Comparison of ENCODE assay signal across 15 cellular contexts in genomic region chr7:131723926-131724325, GRCh38.
DNase-seq lines count a peak whose midpoint lies in the region; ATAC-seq and TF ChIP-seq lines count a peak whose summit lies in the region.
"Had no signal": no experiment of that assay in that cellular context is flagged by ENCODE, and none has a peak within 500 bp of the region (broad histone marks: within the 10 kb centered on the region; RNA-seq: fewer than 3 reads in every experiment).

No MANE protein-coding gene starts in this region.

- no peaks in the 10 kb centered on the region for H4K20me1 ChIP-seq in GM23248 (ENCODE audit: insufficient read depth)
- H4K20me1 ChIP-seq in hepatocyte (ENCODE audit: insufficient read depth, poor library complexity, severe bottlenecking), result no peaks in the 10 kb centered on the region

- H3K4me3 ChIP-seq in GM23248, result no peak overlapping the region
- H3K4me3 ChIP-seq in hepatocyte, result no peak overlapping the region

- H3K27ac ChIP-seq in GM23248, result no peak overlapping the region
- H3K27ac ChIP-seq in hepatocyte, result no peak overlapping the region

- H3K4me2 ChIP-seq in GM23248 (ENCODE audit: unreplicated experiment) (no peak overlapping the region), hepatocyte (no peak overlapping the region)

- H3K79me2 ChIP-seq in GM23248 (ENCODE audit: insufficient read depth) (no peaks in the 10 kb centered on the region), hepatocyte (no peaks in the 10 kb centered on the region)

- H3K9me2 ChIP-seq in GM23248 (ENCODE audit: insufficient read depth) (no peaks in the 10 kb centered on the region), hepatocyte (replicated peaks; ENCODE audit: insufficient read depth) (no peaks in the 10 kb centered on the region)

- no peak overlapping the region for H3K9ac ChIP-seq in GM23248

- H3K27me3 ChIP-seq in GM23248 (replicated peaks; ENCODE audit: insufficient read depth), result no peaks in the 10 kb centered on the region
- no peaks in the 10 kb centered on the region for H3K27me3 ChIP-seq in hepatocyte

- DNase-seq in A172 (ENCODE audit: low spot score) (peak; percentile 54), GM23248 (peak; percentile 28), SK-MEL-5 (ENCODE audit: low read depth, low spot score) (peak; percentile 49), hepatocyte (ENCODE audit: low spot score) (peak; percentile 40), anterior cingulate cortex (lab: John Stamatoyannopoulos, UW) (no peak), COLO829 (ENCODE audit: low spot score) (no peak)
- no peak for DNase-seq in activated CD4-positive, alpha-beta T cell treated with anti-CD3 and anti-CD28 coated beads, Interleukin-2, amount 50 U/mL, for 48 hours
- DNase-seq: activated CD8-positive, alpha-beta T cell treated with anti-CD3 and anti-CD28 coated beads for 36 hours; GOT3; midbrain; NCI-H446 treated with DMSO at 0.1 percent for 48 hours; OCI-M1; small intestine; stimulated activated naive CD4-positive, alpha-beta T cell had no signal

- H3K9me3 ChIP-seq in GM23248 (ENCODE audit: low read depth) (no peaks in the 10 kb centered on the region), hepatocyte (ENCODE audit: low read depth) (no peaks in the 10 kb centered on the region)

- no peaks in the 10 kb centered on the region for H3F3A ChIP-seq in GM23248 (ENCODE audit: insufficient read depth)

- ATAC-seq in GM18517 (IDR thresholded peaks at IDR 0.05; ENCODE audit: unreplicated experiment), result no peak
- ATAC-seq: activated CD8-positive, alpha-beta T cell treated with anti-CD3 and anti-CD28 coated beads for 36 hours had no signal

- H3K4me1 ChIP-seq in GM23248 (ENCODE audit: insufficient read depth) (no peaks in the 10 kb centered on the region), hepatocyte (ENCODE audit: insufficient read depth) (no peaks in the 10 kb centered on the region)

- no peak for TF ChIP-seq CTCF in hepatocyte (IDR thresholded peaks at IDR 0.05; ENCODE audit: poor library complexity)

- in situ Hi-C loops in GM23248 (cut with MboI) (no loop called here), SK-MEL-5 (cut with HindIII; ENCODE audit: low pct_unique_long_range_greater_than_20kb, low sequenced_read_pairs) (no loop called here)

- H2AFZ ChIP-seq in GM23248 (no peak overlapping the region), hepatocyte (no peak overlapping the region)

- 79 to 80% methylated on average over 6 of the region's 6 CpGs for WGBS in GM23248 (ENCODE audit: low coverage in 1 of 2, low lambda C conversion rate in 2 of 2, missing lambda C conversion rate in 2 of 2), 2 experiments
- 40% methylated on average over 6 of the region's 6 CpGs for WGBS in hepatocyte (ENCODE audit: low lambda C conversion rate, missing lambda C conversion rate)

- no peaks in the 10 kb centered on the region for H3K36me3 ChIP-seq in GM23248 (ENCODE audit: low read depth)
- H3K36me3 ChIP-seq in hepatocyte (replicated peaks; ENCODE audit: insufficient read depth, low read depth), result no peaks in the 10 kb centered on the region

Comparison
In these comparisons a context has a peak if more than half of its experiments do, and no peak if none do; other contexts are left out.
1. DNase-seq: peak in A172 (single experiment), GM23248 (single experiment), SK-MEL-5 (single experiment) and hepatocyte (single experiment); none in activated CD4-positive, alpha-beta T cell treated with anti-CD3 and anti-CD28 coated beads, Interleukin-2, amount 50 U/mL, for 48 hours (0 of 2), anterior cingulate cortex (0 of 58) and COLO829 (single experiment).